ENCODE assay signal across 8 cellular contexts in genomic region chr13:101474419-101474957, GRCh38. TPM values are rescaled to one million over a fixed set of nuclear protein-coding genes. Genes with fewer than 3 reads are reported as not detected.
DNase-seq lines count a peak whose midpoint lies in the region; ATAC-seq, FAIRE-seq and TF ChIP-seq lines count a peak whose summit lies in the region.

No MANE protein-coding gene starts in this region.

- H3K27me3 ChIP-seq in MG63 (no peaks in the 10 kb centered on the region), brain microvascular endothelial cell (replicated peaks) (no peaks in the 10 kb centered on the region), keratinocyte (ENCODE audit: control insufficient read depth, extremely low read depth, insufficient read depth, low read length) (no peaks in the 10 kb centered on the region), testis (no peaks in the 10 kb centered on the region)

- H3K4me3 ChIP-seq in MG63 (no peak overlapping the region), brain microvascular endothelial cell (ENCODE audit: low read depth, low read length) (no peak overlapping the region), keratinocyte (ENCODE audit: control insufficient read depth in 2 of 3, extremely low read depth in 1 of 3, insufficient read depth in 2 of 3, low read depth in 1 of 3, low read length in 3 of 3) (no peak overlapping the region), testis (no peak overlapping the region)

- H2AFZ ChIP-seq in keratinocyte (ENCODE audit: control insufficient read depth, low read length), result no peak overlapping the region

- no peak for ATAC-seq in HG03520 (IDR thresholded peaks at IDR 0.05; ENCODE audit: unreplicated experiment)

- H3K4me1 ChIP-seq in keratinocyte (ENCODE audit: control insufficient read depth, extremely low read depth, insufficient read depth, low read length) (peaks cover 10% of the 10 kb centered on the region), testis (no peaks in the 10 kb centered on the region)

- 50 to 65% methylated on average over 2 of the region's 2 CpGs for WGBS in testis, 2 donors

- H3K4me2 ChIP-seq in keratinocyte (ENCODE audit: control insufficient read depth, extremely low read depth, insufficient read depth, low read depth, low read length), result no peak overlapping the region

- in situ Hi-C loops in ACHN (cut with HindIII; ENCODE audit: low pct_ligation_motif_present, low pct_unique_long_range_greater_than_20kb, low sequenced_read_pairs) (no loop called here), brain microvascular endothelial cell (cut with HindIII; ENCODE audit: low pct_ligation_motif_present, low sequenced_read_pairs) (no loop called here)

- no peaks in the 10 kb centered on the region for H3K79me2 ChIP-seq in keratinocyte (ENCODE audit: control insufficient read depth, insufficient read depth, low read length)

- H3K9ac ChIP-seq in keratinocyte (ENCODE audit: control insufficient read depth, extremely low read depth, insufficient read depth, low read length), result no peak overlapping the region

- no peaks in the 10 kb centered on the region for H3K9me1 ChIP-seq in keratinocyte (ENCODE audit: control insufficient read depth, extremely low read depth, insufficient read depth, low read length)

- H3K9me3 ChIP-seq in MG63, result no peaks in the 10 kb centered on the region
- H3K9me3 ChIP-seq in keratinocyte (ENCODE audit: control insufficient read depth, low read depth, low read length), result no peaks in the 10 kb centered on the region
- H3K9me3 ChIP-seq in testis, result no peaks in the 10 kb centered on the region

- H3K27ac ChIP-seq in brain microvascular endothelial cell, result peak overlapping the region; percentile 44
- H3K27ac ChIP-seq in keratinocyte (ENCODE audit: control insufficient read depth, insufficient read depth, low read length), result no peak overlapping the region
- H3K27ac ChIP-seq in testis, result no peak overlapping the region

- DNase-seq in ACHN (peak; percentile 42), MG63 (peak; percentile 60), brain microvascular endothelial cell (peak; percentile 82), keratinocyte (ENCODE audit: low read depth, low spot score) (no peak), GM20000 (ENCODE audit: low spot score) (no peak), hepatic stellate cell (ENCODE audit: low spot score) (no peak), testis (no peak)

- dilution Hi-C loops in keratinocyte (cut with MboI; ENCODE audit: extremely low pct_ligation_motif_present, low sequenced_read_pairs), result no loop called here

- no peak for TF ChIP-seq POLR2A in testis (IDR thresholded peaks at IDR 0.05)

- FAIRE-seq in keratinocyte (lab: Jason Lieb, UNC), result no peak

- H3K36me3 ChIP-seq in MG63, result no peaks in the 10 kb centered on the region
- no peaks in the 10 kb centered on the region for H3K36me3 ChIP-seq in brain microvascular endothelial cell (replicated peaks)
- H3K36me3 ChIP-seq in keratinocyte (ENCODE audit: control insufficient read depth in 2 of 2, extremely low read depth in 1 of 2, insufficient read depth in 2 of 2, low read length in 2 of 2), result no peaks in the 10 kb centered on the region
- no peaks in the 10 kb centered on the region for H3K36me3 ChIP-seq in testis (ENCODE audit: low read depth, missing control alignments)

- TF ChIP-seq CTCF in brain microvascular endothelial cell (IDR thresholded peaks at IDR 0.05; ENCODE audit: low read depth, low read length, missing control alignments), result peak; percentile 81
- peak; percentile 20 to 57 (median 45) for TF ChIP-seq CTCF in keratinocyte (optimal IDR thresholded peaks at IDR 0.05 in 1 of 3, IDR thresholded peaks at IDR 0.05 in 1 of 3, conservative IDR thresholded peaks at IDR 0.05 in 1 of 3; ENCODE audit: extremely low read depth in 1 of 3, insufficient read depth in 2 of 3, low read length in 3 of 3)
- no peak for TF ChIP-seq CTCF in GM20000 (IDR thresholded peaks at IDR 0.05; ENCODE audit: extremely low read depth, missing control alignments)
- no peak for TF ChIP-seq CTCF in testis (IDR thresholded peaks at IDR 0.05)

- intact Hi-C loops in testis (cut with DNase I; ENCODE audit: low total_unique reads), result no loop called here

- no peaks in the 10 kb centered on the region for H4K20me1 ChIP-seq in keratinocyte (ENCODE audit: control insufficient read depth, extremely low read depth, insufficient read depth, low read length)

RNA-seq across cellular contexts. Expression of gene ITGBL1, which starts 22.0 kb away (rescaled TPM):
- 9.4 and 11.6 TPM in 2 replicates for total RNA-seq in MG63 (2014; rRNA removed; shearing (Covaris generic); ENCODE audit: low replicate concordance)
- polyA plus RNA-seq in keratinocyte (0.33 to 3.1 TPM (median 2.1 TPM) in 3 replicates), testis (ENCODE audit: insufficient read depth, low read depth, low replicate concordance) (7.7 TPM)
- polyA plus RNA-seq in keratinocyte (2011; ENCODE audit: low read depth), result 0.56 TPM
- polyA plus RNA-seq in keratinocyte (2011; cell fraction: cytosol; rRNA removed), result 0.66 and 0.83 TPM in 2 replicates
- polyA plus RNA-seq in keratinocyte (2011; cell fraction: nucleus; rRNA removed), result 0.89 and 1.7 TPM in 2 replicates
- polyA plus RNA-seq in keratinocyte (2012; ENCODE audit: low replicate concordance), result 0.20 and 2.8 TPM in 2 replicates
- 0.53 to 2.2 TPM (median 0.92 TPM) in 3 replicates for polyA minus RNA-seq in keratinocyte
- polyA minus RNA-seq in keratinocyte (2011; cell fraction: cytosol; rRNA and poly(A)+ RNA removed), result not detected
- polyA minus RNA-seq in keratinocyte (2011; cell fraction: nucleus; rRNA and poly(A)+ RNA removed), result 2.2 and 2.7 TPM in 2 replicates
- 1 to 10 TPM; 5.7 to 5.8 TPM for total RNA-seq in testis

RNA-seq across cellular contexts. Expression of gene NALCN, which starts 58.2 kb away (rescaled TPM):
- total RNA-seq in MG63 (2014; rRNA removed; shearing (Covaris generic); ENCODE audit: low replicate concordance), result 0.49 TPM in 1 of 2 replicates, not detected in the other
- 0.07 to 0.16 TPM (median 0.12 TPM) in 3 replicates for polyA plus RNA-seq in keratinocyte
- not detected for polyA plus RNA-seq in keratinocyte (2011; ENCODE audit: low read depth)
- polyA plus RNA-seq in keratinocyte (2011; cell fraction: cytosol; rRNA removed), result 0.27 and 0.43 TPM in 2 replicates
- polyA plus RNA-seq in keratinocyte (2011; cell fraction: nucleus; rRNA removed), result 0.17 and 0.28 TPM in 2 replicates
- 0.03 TPM in 1 of 2 replicates, not detected in the other for polyA plus RNA-seq in keratinocyte (2012; ENCODE audit: low replicate concordance)
- polyA minus RNA-seq in keratinocyte, result 0.33 to 0.38 TPM in 2 of 3 replicates, not detected in the other
- not detected for polyA minus RNA-seq in keratinocyte (2011; cell fraction: cytosol; rRNA and poly(A)+ RNA removed)
- 0.11 and 1.3 TPM in 2 replicates for polyA minus RNA-seq in keratinocyte (2011; cell fraction: nucleus; rRNA and poly(A)+ RNA removed)
- 1 to 10 TPM; 3.2 to 4.0 TPM for total RNA-seq in testis
- 2.9 TPM for polyA plus RNA-seq in testis (ENCODE audit: insufficient read depth, low read depth, low replicate concordance)

Comparison
In these comparisons a context has a peak if more than half of its experiments do, and no peak if none do; other contexts are left out.
1. DNase-seq: peak in ACHN (single experiment), MG63 (single experiment) and brain microvascular endothelial cell (single experiment); none in keratinocyte (single experiment), GM20000 (single experiment), hepatic stellate cell (single experiment) and testis (single experiment).
2. CTCF ChIP-seq: peak in brain microvascular endothelial cell (single experiment) and keratinocyte (3 of 3); none in GM20000 (single experiment) and testis (0 of 3).